ENCODE assay signal across 32 cellular contexts in the genomic region with DNA sequence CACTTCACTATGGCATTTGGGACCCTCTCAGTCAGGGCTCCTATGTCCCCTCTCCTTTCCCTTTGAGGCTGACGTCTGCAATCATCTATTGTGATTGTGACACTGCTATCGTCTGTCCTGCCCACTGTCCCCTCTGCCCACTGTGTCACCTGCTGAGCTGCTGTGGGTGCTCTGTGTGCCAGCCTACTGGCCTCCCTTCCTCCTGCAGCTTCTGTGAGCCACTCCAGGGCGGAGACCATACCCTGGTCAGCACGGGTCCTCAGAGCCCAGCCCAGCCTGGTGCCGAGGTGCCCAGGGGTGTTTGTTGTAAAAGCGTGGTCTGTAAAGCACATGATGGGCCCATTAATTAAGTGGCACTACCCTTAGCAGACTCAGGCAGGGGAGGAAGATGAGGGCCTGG. TPM values are rescaled to one million over a fixed set of nuclear protein-coding genes. Genes with fewer than 3 reads are reported as not detected.
"Had no signal": no experiment of that assay in that cellular context is flagged by ENCODE, and none has a peak within 500 bp of the region (broad histone marks: within the 10 kb centered on the region; RNA-seq: fewer than 3 reads in every experiment).

No MANE protein-coding gene starts in this region.

- H3K4me2 ChIP-seq: smooth muscle cell had no signal

- H3K4me3 ChIP-seq: adrenal gland, ascending aorta, cardiac muscle cell, lung, mucosa of descending colon, pancreas, psoas muscle, smooth muscle cell, suprapubic skin, tibial artery had no signal

- FAIRE-seq: pancreas, TTC549 had no signal

- DNase-seq: activated CD4-positive, alpha-beta T cell treated with anti-CD3 and anti-CD28 coated beads for 48 hours; activated CD4-positive, alpha-beta T cell treated with anti-CD3 and anti-CD28 coated beads, Interleukin-2, amount 50 U/mL, for 48 hours; activated CD8-positive, alpha-beta memory T cell treated with anti-CD3 and anti-CD28 coated beads for 24 hours; activated effector memory CD4-positive, alpha-beta T cell treated with Interleukin-2 at 50 U/mL for 16 hours; activated naive CD4-positive, alpha-beta T cell treated with anti-CD3 and anti-CD28 coated beads for 36 hours; activated naive CD8-positive, alpha-beta T cell treated with anti-CD3 and anti-CD28 coated beads for 36 hours; adrenal gland; cortex of kidney; foreskin fibroblast; kidney glomerular epithelial cell; mesendoderm; mucosa of descending colon; pancreas; stimulated activated CD4-positive, alpha-beta T cell treated with anti-CD3 and anti-CD28 coated beads, Interleukin-15, amount 100 ng/mL, for 24 hours; stimulated activated CD4-positive, alpha-beta T cell treated with anti-CD3 and anti-CD28 coated beads, Interleukin-2, amount 100 ng/mL, for 24 hours; stimulated activated naive B cell treated with anti-CD40 and anti-IgM and Interleukin-4, amounts not matched to agents 10 μg/mL and 1 μg/mL and 100 μg/mL, for 72 hours; T-helper 1 cell; T-helper 9 cell; tibial artery had no signal

- ATAC-seq: activated CD4-positive, CD25-positive, alpha-beta regulatory T cell treated with anti-CD3 and anti-CD28 coated beads, Interleukin-2, amount 50 U/mL, for 24 hours; esophagus mucosa; left lobe of liver; mucosa of descending colon; natural killer cell treated with Interleukin-12 subunit alpha and Interleukin-12 subunit beta and Interleukin-15 and Interleukin-18, amount 100 ng/mL, for 72 hours; pancreas; psoas muscle; stimulated activated naive B cell treated with anti-CD40 and anti-IgM and Interleukin-4, amounts not matched to agents 10 μg/mL and 1 μg/mL and 100 μg/mL, for 72 hours had no signal

- H3K9me3 ChIP-seq: adrenal gland, ascending aorta, mucosa of descending colon, neutrophil, pancreas, psoas muscle, suprapubic skin, tibial artery had no signal

- H3K4me1 ChIP-seq: adrenal gland, ascending aorta, psoas muscle, suprapubic skin, tibial artery had no signal

- H3K27me3 ChIP-seq: adrenal gland, ascending aorta, neutrophil, pancreas had no signal

- H3K36me3 ChIP-seq: adrenal gland, ascending aorta, cardiac muscle cell, neutrophil, pancreas, suprapubic skin, tibial artery had no signal

- H3K27ac ChIP-seq: adrenal gland, ascending aorta, cardiac muscle cell, neutrophil, pancreas, psoas muscle, suprapubic skin, tibial artery had no signal

RNA-seq across cellular contexts. Expression of gene MPPED1, which starts 29.4 kb away (rescaled TPM):
- total RNA-seq: activated naive CD4-positive, alpha-beta T cell treated with anti-CD3 and anti-CD28 coated beads for 36 hours; activated naive CD8-positive, alpha-beta T cell treated with anti-CD3 and anti-CD28 coated beads for 36 hours; ascending aorta; esophagus mucosa; myocyte; natural killer cell treated with Interleukin-12 subunit alpha and Interleukin-12 subunit beta and Interleukin-15 and Interleukin-18, amount 100 ng/mL, for 72 hours; pancreas; psoas muscle; smooth muscle cell had no signal
- polyA plus RNA-seq: cardiac muscle cell, smooth muscle cell had no signal
